In genomic region chr16:87853411-87854052, GRCh38 we compare ENCODE assay signal across 8 cellular contexts. TPM values are rescaled to one million over a fixed set of nuclear protein-coding genes. Genes with fewer than 3 reads are reported as not detected.
DNase-seq lines count a peak whose midpoint lies in the region; ATAC-seq and TF ChIP-seq lines count a peak whose summit lies in the region.

No MANE protein-coding gene starts in this region.

- peak overlapping the region; percentile 95 for H3K27ac Mint-ChIP-seq in activated naive CD8-positive, alpha-beta T cell treated with anti-CD3 and anti-CD28 coated beads, Interleukin-2, amount 50 U/mL, for 24 hours

- no peaks in the 10 kb centered on the region for H3K9me3 Mint-ChIP-seq in activated naive CD8-positive, alpha-beta T cell treated with anti-CD3 and anti-CD28 coated beads, Interleukin-2, amount 50 U/mL, for 24 hours

- peak overlapping the region in 3 of 4 donors; percentile 16 to 40 (median 29) for H3K4me3 ChIP-seq in upper lobe of left lung

- peak; percentile 75 for ATAC-seq in activated naive CD8-positive, alpha-beta T cell treated with anti-CD3 and anti-CD28 coated beads, Interleukin-2, amount 50 U/mL, for 24 hours
- ATAC-seq in Right ventricle myocardium superior (ENCODE audit: poor library complexity) = peak; percentile 92
- ATAC-seq in upper lobe of left lung (ENCODE audit: low FRiP score in 2 of 2) = peak; percentile 83 to 90

- TF ChIP-seq EP300 in upper lobe of left lung (IDR thresholded peaks at IDR 0.05) = peak in 1 of 4 donors; percentile 8

- no peaks in the 10 kb centered on the region for H3K27me3 ChIP-seq in upper lobe of left lung

- intact Hi-C loops in Right ventricle myocardium superior (cut with DNase I) = no loop called here
- intact Hi-C loops in posterior vena cava (cut with DNase I) = loop anchor here in 1 of 2 donors (5.0 kb wide), 1 partner anchor 76 kb away; no protein-coding TSS in a partner anchor

- peaks cover 62% of the 10 kb centered on the region for H3K36me3 Mint-ChIP-seq in activated naive CD8-positive, alpha-beta T cell treated with anti-CD3 and anti-CD28 coated beads, Interleukin-2, amount 50 U/mL, for 24 hours (ENCODE audit: low read depth)

- H3K36me3 ChIP-seq in upper lobe of left lung = peaks cover 0 to 9% (median 0%) of the 10 kb centered on the region in 4 donors

- no peaks in the 10 kb centered on the region for H3K27me3 Mint-ChIP-seq in activated naive CD8-positive, alpha-beta T cell treated with anti-CD3 and anti-CD28 coated beads, Interleukin-2, amount 50 U/mL, for 24 hours

- no peak for TF ChIP-seq CTCF in upper lobe of left lung (IDR thresholded peaks at IDR 0.05)

- peak in 2 of 4 donors; percentile 24 to 80 for TF ChIP-seq POLR2A in upper lobe of left lung (IDR thresholded peaks at IDR 0.05)

- H3K4me1 ChIP-seq in upper lobe of left lung = peaks cover 22 to 44% (median 42%) of the 10 kb centered on the region in 4 donors

- WGBS in upper lobe of left lung, 2 donors = 34 to 41% methylated on average over 2 to 5 of the region's 25 CpGs

- peak; percentile 97 for DNase-seq in AG20443 (ENCODE audit: low spot score)
- peak; percentile 84 for DNase-seq in GM19238 (ENCODE audit: insufficient read length, low spot score)
- DNase-seq in LHCN-M2 (ENCODE audit: low read depth) = peak; percentile 84
- DNase-seq in T follicular helper cell (ENCODE audit: low read depth) = peak; percentile 77
- DNase-seq in activated naive CD8-positive, alpha-beta T cell treated with anti-CD3 and anti-CD28 coated beads, Interleukin-2, amount 50 U/mL, for 24 hours = peak; percentile 90
- DNase-seq in Right ventricle myocardium superior = peak; percentile 96
- DNase-seq in posterior vena cava (ENCODE audit: low spot score) = peak; percentile 98
- DNase-seq in upper lobe of left lung = peak; percentile 95 to 98

- peak overlapping the region; percentile 48 for H3K4me3 Mint-ChIP-seq in activated naive CD8-positive, alpha-beta T cell treated with anti-CD3 and anti-CD28 coated beads, Interleukin-2, amount 50 U/mL, for 24 hours

- H3K9me3 ChIP-seq in upper lobe of left lung = no peaks in the 10 kb centered on the region

- peaks cover 74% of the 10 kb centered on the region for H3K4me1 Mint-ChIP-seq in activated naive CD8-positive, alpha-beta T cell treated with anti-CD3 and anti-CD28 coated beads, Interleukin-2, amount 50 U/mL, for 24 hours

- peak overlapping the region; percentile 50 to 91 (median 76) for H3K27ac ChIP-seq in upper lobe of left lung

RNA-seq across cellular contexts. Expression of gene SLC7A5, which starts 15.8 kb away (rescaled TPM):
- 21.9 and 24.5 TPM in 2 replicates for total RNA-seq in LHCN-M2 (2014; rRNA removed)
- 248 TPM for polyA plus RNA-seq in LHCN-M2 (2012)
- 3.9 TPM for total RNA-seq in Right ventricle myocardium superior
- 10 to 100 TPM; 13.6 to 17.7 TPM for total RNA-seq in posterior vena cava
- total RNA-seq in upper lobe of left lung = 10 to 100 TPM in 2 of 6 donors, 1 to 10 TPM in 4; 4.7 to 20.4 (median 8.5) TPM

Comparison
In these comparisons a context has a peak if more than half of its experiments do, and no peak if none do; other contexts are left out.
1. Peak in every context shown above with its lines: DNase-seq, ATAC-seq, H3K4me3 ChIP-seq and H3K27ac ChIP-seq.